In genomic region chr6:148502083-148502772, GRCh38 we compare ENCODE assay signal across 14 cellular contexts.
DNase-seq lines count a peak whose midpoint lies in the region; ATAC-seq and TF ChIP-seq lines count a peak whose summit lies in the region.
"Had no signal": no experiment of that assay in that cellular context is flagged by ENCODE, and none has a peak within 500 bp of the region (broad histone marks: within the 10 kb centered on the region; RNA-seq: fewer than 3 reads in every experiment).

No MANE protein-coding gene starts in this region.

- no peak for TF ChIP-seq POLR2A in breast epithelium (IDR thresholded peaks at IDR 0.05)

- H3K27me3 ChIP-seq in breast epithelium = no peaks in the 10 kb centered on the region
- H3K27me3 ChIP-seq: BLaER1 treated with 17β-estradiol and CSF1 and Interleukin-3, amounts not matched to agents 10 nM and 100 nM; colonic mucosa had no signal

- H3K27ac ChIP-seq in breast epithelium = peak overlapping the region; percentile 75 to 96
- H3K27ac ChIP-seq in skin epidermis = peak overlapping the region in 16 of 21 experiments; percentile 8 to 90 (median 64)
- H3K27ac ChIP-seq: BLaER1 treated with 17β-estradiol and CSF1 and Interleukin-3, amounts not matched to agents 10 nM and 100 nM; PC-9 had no signal

- H3K36me3 ChIP-seq in breast epithelium = no peaks in the 10 kb centered on the region
- H3K36me3 ChIP-seq: colonic mucosa had no signal

- H3K9me3 ChIP-seq in breast epithelium = no peaks in the 10 kb centered on the region
- H3K9me3 ChIP-seq: BLaER1 treated with 17β-estradiol and CSF1 and Interleukin-3, amounts not matched to agents 10 nM and 100 nM; colonic mucosa; mucosa of descending colon had no signal

- no peak for TF ChIP-seq CTCF in breast epithelium (IDR thresholded peaks at IDR 0.05)

- peaks cover 27% of the 10 kb centered on the region for H3K27me3 Mint-ChIP-seq in stimulated activated memory B cell treated with anti-CD40 and anti-IgM and Interleukin-4, amounts not matched to agents 10 μg/mL and 1 μg/mL and 100 μg/mL, for 72 hours

- no peaks in the 10 kb centered on the region for H3K9me3 Mint-ChIP-seq in stimulated activated memory B cell treated with anti-CD40 and anti-IgM and Interleukin-4, amounts not matched to agents 10 μg/mL and 1 μg/mL and 100 μg/mL, for 72 hours
- H3K9me3 Mint-ChIP-seq: WTC11 had no signal

- DNase-seq in M059J (ENCODE audit: low read depth) (peak; percentile 23), breast epithelium (ENCODE audit: low spot score in 2 of 2) (no peak), left kidney (ENCODE audit: low read depth, low spot score) (peak; percentile 6), putamen (ENCODE audit: low spot score) (no peak), globus pallidus (ENCODE audit: low spot score) (no peak)
- DNase-seq: colonic mucosa; mucosa of descending colon; PC-9; stimulated activated naive CD4-positive, alpha-beta T cell had no signal

- H3K27ac Mint-ChIP-seq in stimulated activated memory B cell treated with anti-CD40 and anti-IgM and Interleukin-4, amounts not matched to agents 10 μg/mL and 1 μg/mL and 100 μg/mL, for 72 hours = no peak overlapping the region
- H3K27ac Mint-ChIP-seq: WTC11 had no signal

- no peaks in the 10 kb centered on the region for H3K36me3 Mint-ChIP-seq in stimulated activated memory B cell treated with anti-CD40 and anti-IgM and Interleukin-4, amounts not matched to agents 10 μg/mL and 1 μg/mL and 100 μg/mL, for 72 hours

- H3K4me3 ChIP-seq in breast epithelium = peak overlapping the region in 1 of 3 donors; percentile 33
- no peak overlapping the region for H3K4me3 ChIP-seq in skin epidermis
- H3K4me3 ChIP-seq: BLaER1 treated with 17β-estradiol and CSF1 and Interleukin-3, amounts not matched to agents 10 nM and 100 nM; colonic mucosa; mucosa of descending colon; PC-9 had no signal

- no peak overlapping the region for H3K4me3 Mint-ChIP-seq in stimulated activated memory B cell treated with anti-CD40 and anti-IgM and Interleukin-4, amounts not matched to agents 10 μg/mL and 1 μg/mL and 100 μg/mL, for 72 hours
- H3K4me3 Mint-ChIP-seq: WTC11 had no signal

- peaks cover 0 to 7% of the 10 kb centered on the region in 2 donors for H3K4me1 ChIP-seq in breast epithelium
- H3K4me1 ChIP-seq: colonic mucosa had no signal

- no peak for ATAC-seq in GM21786 (IDR thresholded peaks at IDR 0.05; ENCODE audit: unreplicated experiment)
- ATAC-seq in stimulated activated memory B cell treated with anti-CD40 and anti-IgM and Interleukin-4, amounts not matched to agents 10 μg/mL and 1 μg/mL and 100 μg/mL, for 72 hours = no peak
- ATAC-seq: WTC11 had no signal

- intact Hi-C loops in breast epithelium (cut with DNase I; ENCODE audit: low total_unique reads) = no loop called here

- no peaks in the 10 kb centered on the region for H3K4me1 Mint-ChIP-seq in stimulated activated memory B cell treated with anti-CD40 and anti-IgM and Interleukin-4, amounts not matched to agents 10 μg/mL and 1 μg/mL and 100 μg/mL, for 72 hours
- H3K4me1 Mint-ChIP-seq: WTC11 had no signal

Comparison
In these comparisons a context has a peak if more than half of its experiments do, and no peak if none do; other contexts are left out.
1. DNase-seq: peak in M059J (single experiment) and left kidney (single experiment); none in breast epithelium (0 of 2), putamen (single experiment) and globus pallidus (single experiment).